In genomic region chr7:36726806-36727503, GRCh38 we compare ENCODE assay signal across 11 cellular contexts. TPM values are rescaled to one million over a fixed set of nuclear protein-coding genes. Genes with fewer than 3 reads are reported as not detected.
DNase-seq lines count a peak whose midpoint lies in the region; ATAC-seq and TF ChIP-seq lines count a peak whose summit lies in the region.
"Had no signal": no experiment of that assay in that cellular context is flagged by ENCODE, and none has a peak within 500 bp of the region (broad histone marks: within the 10 kb centered on the region; RNA-seq: fewer than 3 reads in every experiment).

No MANE protein-coding gene starts in this region.

- H3K4me1 Mint-ChIP-seq in CD14-positive monocyte, result peaks cover 55% of the 10 kb centered on the region
- H3K4me1 Mint-ChIP-seq in T-helper 1 cell treated with Interleukin-12 subunit alpha and Interleukin-12 subunit beta and Interleukin-4 antibody, amounts not matched to agents 30 μg/mL and 1 μg/mL, for 36 hours (ENCODE audit: low read depth), result peaks cover 61% of the 10 kb centered on the region
- H3K4me1 Mint-ChIP-seq in Calu3 (ENCODE audit: low read depth, unreplicated experiment), result no peaks in the 10 kb centered on the region

- BruUV-seq in Calu3 (replicated peaks; lab: Mats Ljungman, UMichigan), result no TSS peak

- H3K27ac Mint-ChIP-seq in CD14-positive monocyte (peak overlapping the region; percentile 86 to 97 (median 95)), Calu3 (ENCODE audit: unreplicated experiment) (no peak overlapping the region)
- peak overlapping the region; percentile 1 for H3K27ac Mint-ChIP-seq in T-helper 1 cell treated with Interleukin-12 subunit alpha and Interleukin-12 subunit beta and Interleukin-4 antibody, amounts not matched to agents 30 μg/mL and 1 μg/mL, for 36 hours

- no peaks in the 10 kb centered on the region for H3K27me3 Mint-ChIP-seq in CD14-positive monocyte (ENCODE audit: low read depth in 3 of 3)
- peaks cover 5% of the 10 kb centered on the region for H3K27me3 Mint-ChIP-seq in T-helper 1 cell treated with Interleukin-12 subunit alpha and Interleukin-12 subunit beta and Interleukin-4 antibody, amounts not matched to agents 30 μg/mL and 1 μg/mL, for 36 hours (ENCODE audit: low read depth)
- H3K27me3 Mint-ChIP-seq in Calu3 (ENCODE audit: unreplicated experiment), result no peaks in the 10 kb centered on the region

- H3K36me3 Mint-ChIP-seq in CD14-positive monocyte, result peaks cover 9 to 10% of the 10 kb centered on the region in 2 donors
- H3K36me3 Mint-ChIP-seq in T-helper 1 cell treated with Interleukin-12 subunit alpha and Interleukin-12 subunit beta and Interleukin-4 antibody, amounts not matched to agents 30 μg/mL and 1 μg/mL, for 36 hours (ENCODE audit: low read depth), result peaks cover 21% of the 10 kb centered on the region
- no peaks in the 10 kb centered on the region for H3K36me3 Mint-ChIP-seq in Calu3 (ENCODE audit: insufficient read depth, unreplicated experiment)

- peaks cover 0 to 7% (median 2%) of the 10 kb centered on the region in 7 donors for H3K9me3 Mint-ChIP-seq in CD14-positive monocyte
- peaks cover 24% of the 10 kb centered on the region for H3K9me3 Mint-ChIP-seq in T-helper 1 cell treated with Interleukin-12 subunit alpha and Interleukin-12 subunit beta and Interleukin-4 antibody, amounts not matched to agents 30 μg/mL and 1 μg/mL, for 36 hours
- no peaks in the 10 kb centered on the region for H3K9me3 Mint-ChIP-seq in Calu3 (ENCODE audit: low read depth, unreplicated experiment)

- intact Hi-C loops in CD14-positive monocyte (cut with micrococcal nuclease) (no loop called here), Calu3 (cut with micrococcal nuclease; ENCODE audit: unreplicated experiment) (no loop called here)

- TF ChIP-seq CTCF in CD14-positive monocyte (IDR thresholded peaks at IDR 0.05) (no peak), DND-41 (IDR thresholded peaks at IDR 0.05; ENCODE audit: borderline replicate concordance, extremely low read depth, low read length, poor library complexity, severe bottlenecking) (no peak), Calu3 (IDR thresholded peaks at IDR 0.05; ENCODE audit: unreplicated experiment) (no peak)

- H3K36me3 ChIP-seq in DND-41 (ENCODE audit: insufficient read depth, low read length), result no peaks in the 10 kb centered on the region

- no peaks in the 10 kb centered on the region for H4K20me1 ChIP-seq in DND-41 (ENCODE audit: insufficient read depth, low read length)

- no peak overlapping the region for H2AFZ ChIP-seq in DND-41 (ENCODE audit: low read depth, low read length)

- no peaks in the 10 kb centered on the region for H3K27me3 ChIP-seq in DND-41 (ENCODE audit: insufficient read depth, low read length, poor library complexity)

- H3K9ac ChIP-seq in DND-41 (ENCODE audit: low read depth, low read length), result no peak overlapping the region

- 0 out of 2 replicates have a peak overlapping the region, but pooled peaks have one; percentile 25 for H3K27ac ChIP-seq in DND-41 (ENCODE audit: low read length)

- no peak overlapping the region for H3K4me3 ChIP-seq in DND-41 (ENCODE audit: low read depth in 1 of 2, low read length in 2 of 2)

- CTCF ChIA-PET in Calu3 (lab: Charles Lee), result interaction anchor here (1.2 kb wide), 1 partner anchor 455 kb away, joined by 3 read pairs; no protein-coding TSS in a partner anchor

- H3K4me2 ChIP-seq in DND-41 (ENCODE audit: insufficient read depth, low read length), result no peak overlapping the region

- no peaks in the 10 kb centered on the region for H3K79me2 ChIP-seq in DND-41 (ENCODE audit: insufficient read depth, low read length)

- ATAC-seq in DND-41 (ENCODE audit: insufficient read depth, low read depth) (peak; percentile 29; the same call in 2 of the 3 replicates), GM19452 (IDR thresholded peaks at IDR 0.05; ENCODE audit: unreplicated experiment) (no peak)
- ATAC-seq: HCT116, SK-N-SH treated with all-trans-retinoic acid at 6 μM for 48 hours had no signal

- H3K4me3 Mint-ChIP-seq in CD14-positive monocyte, result peak overlapping the region in 1 of 2 donors; percentile 71
- no peak overlapping the region for H3K4me3 Mint-ChIP-seq in T-helper 1 cell treated with Interleukin-12 subunit alpha and Interleukin-12 subunit beta and Interleukin-4 antibody, amounts not matched to agents 30 μg/mL and 1 μg/mL, for 36 hours
- no peak overlapping the region for H3K4me3 Mint-ChIP-seq in Calu3 (ENCODE audit: low read depth, unreplicated experiment)

- H3K4me1 ChIP-seq in DND-41 (ENCODE audit: insufficient read depth, low read length), result peaks cover 49% of the 10 kb centered on the region

- DNase-seq in CD14-positive monocyte (ENCODE audit: low spot score) (peak; percentile 55), DND-41 (peak; percentile 33), kidney tubule cell (ENCODE audit: low spot score) (peak; percentile 36), Calu3 (no peak), medulla oblongata (ENCODE audit: extremely low spot score) (no peak)
- DNase-seq: C1 segment of cervical spinal cord; NK-92 treated with Interleukin-12 subunit alpha and Interleukin-12 subunit beta, amount 100 ng/mL, for 24 hours had no signal

- H3K9me3 ChIP-seq in DND-41 (ENCODE audit: insufficient read depth, low read length, severe bottlenecking), result no peaks in the 10 kb centered on the region

RNA-seq across cellular contexts. Expression of gene AOAH, which starts 2.7 kb away (rescaled TPM):
- polyA plus RNA-seq in CD14-positive monocyte, result 100 to 1,000 TPM; 349 to 467 TPM
- not detected in 2 replicates for total RNA-seq in Calu3 (2022)

Comparison
In these comparisons a context has a peak if more than half of its experiments do, and no peak if none do; other contexts are left out.
1. DNase-seq: peak in CD14-positive monocyte (single experiment), DND-41 (single experiment) and kidney tubule cell (single experiment); none in Calu3 (single experiment) and medulla oblongata (single experiment).